20 cellular contexts compared by ENCODE assay signal in the genomic region with DNA sequence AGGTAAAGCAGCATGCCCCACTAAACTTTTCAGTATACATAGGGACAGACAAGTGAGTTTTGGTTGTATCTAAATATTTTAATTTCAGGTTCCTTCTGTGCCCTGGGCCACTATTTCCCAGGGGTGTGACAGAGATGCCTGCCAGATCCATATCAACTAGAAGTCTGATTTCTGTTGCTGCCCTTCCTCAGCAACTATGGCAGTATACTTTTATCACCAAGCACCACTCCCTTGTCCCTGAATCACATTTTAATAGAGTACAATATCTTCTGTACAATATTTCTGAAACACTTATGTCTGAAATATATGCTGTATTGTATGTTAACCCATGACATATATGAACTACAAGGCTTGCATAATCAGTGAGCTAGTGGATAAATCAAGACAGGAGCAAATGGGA.
DNase-seq lines count a peak whose midpoint lies in the region; ATAC-seq, FAIRE-seq and TF ChIP-seq lines count a peak whose summit lies in the region.
"Had no signal": no experiment of that assay in that cellular context is flagged by ENCODE, and none has a peak within 500 bp of the region (broad histone marks: within the 10 kb centered on the region; RNA-seq: fewer than 3 reads in every experiment).

No MANE protein-coding gene starts in this region.

- H4K20me1 ChIP-seq in K562 (replicated peaks; ENCODE audit: control insufficient read depth, insufficient read depth, low read length): no peaks in the 10 kb centered on the region
- H4K20me1 ChIP-seq: BLaER1 treated with 17β-estradiol and CSF1 and Interleukin-3, amounts not matched to agents 10 nM and 100 nM had no signal

- H3K4me1 ChIP-seq in K562 (replicated peaks in 1 of 2; ENCODE audit: control insufficient read depth in 2 of 2, insufficient read depth in 2 of 2, low read length in 2 of 2): peaks cover 0 to 6% of the 10 kb centered on the region in 2 experiments; a peak in 3 of 5 replicates
- H3K4me1 ChIP-seq in mucosa of descending colon (ENCODE audit: low read depth): peaks cover 16% of the 10 kb centered on the region
- H3K4me1 ChIP-seq: BLaER1 treated with 17β-estradiol and CSF1 and Interleukin-3, amounts not matched to agents 10 nM and 100 nM had no signal

- H3K4me3 ChIP-seq in K562: no peak overlapping the region
- no peak overlapping the region for H3K4me3 ChIP-seq in mucosa of descending colon
- no peak overlapping the region for H3K4me3 ChIP-seq in WERI-Rb-1 (ENCODE audit: low read depth, low read length)
- H3K4me3 ChIP-seq: A549; BLaER1 treated with 17β-estradiol and CSF1 and Interleukin-3, amounts not matched to agents 10 nM and 100 nM had no signal

- in situ Hi-C loops in K562 (cut with MboI): no loop called here

- no peak for TF ChIP-seq POLR2A in K562 (conservative IDR thresholded peaks at IDR 0.05)
- no peak for TF ChIP-seq POLR2A in erythroblast (IDR thresholded peaks at IDR 0.05; ENCODE audit: low read length)

- POLR2A ChIA-PET in K562 (lab: Yijun Ruan, JAX): interaction anchor here (0.5 kb wide), 1 partner anchor 439 kb away, joined by 3 read pairs; no protein-coding TSS in a partner anchor

- TF ChIP-seq EP300 in K562 (IDR thresholded peaks at IDR 0.05; ENCODE audit: low read length): no peak

- no peak overlapping the region for H3K9ac ChIP-seq in K562 (ENCODE audit: insufficient read depth in 1 of 2, low read depth in 2 of 2, low read length in 2 of 2)
- H3K9ac ChIP-seq: BLaER1 treated with 17β-estradiol and CSF1 and Interleukin-3, amounts not matched to agents 10 nM and 100 nM had no signal

- TF ChIP-seq CTCF in K562 (IDR thresholded peaks at IDR 0.05 in 2 of 3, conservative IDR thresholded peaks at IDR 0.05 in 1 of 3; ENCODE audit: insufficient read depth in 2 of 3, low read depth in 1 of 3, low read length in 3 of 3) (no peak), mucosa of descending colon (IDR thresholded peaks at IDR 0.05) (no peak), WERI-Rb-1 (IDR thresholded peaks at IDR 0.05; ENCODE audit: low read depth, low read length) (no peak)

- H3K9me3 ChIP-seq in K562 (replicated peaks; ENCODE audit: control insufficient read depth, insufficient read depth, low read depth, low read length) (no peaks in the 10 kb centered on the region), mucosa of descending colon (no peaks in the 10 kb centered on the region), WERI-Rb-1 (ENCODE audit: severe bottlenecking) (no peaks in the 10 kb centered on the region)
- H3K9me3 ChIP-seq: A549; BLaER1 treated with 17β-estradiol and CSF1 and Interleukin-3, amounts not matched to agents 10 nM and 100 nM; Caco-2 had no signal

- no peaks in the 10 kb centered on the region for H3K27me3 ChIP-seq in K562 (ENCODE audit: control insufficient read depth in 2 of 2, insufficient read depth in 2 of 2, low read length in 2 of 2)
- no peaks in the 10 kb centered on the region for H3K27me3 ChIP-seq in WERI-Rb-1 (ENCODE audit: insufficient read depth, low read depth, severe bottlenecking)
- H3K27me3 ChIP-seq: BLaER1 treated with 17β-estradiol and CSF1 and Interleukin-3, amounts not matched to agents 10 nM and 100 nM had no signal

- peaks cover 45% of the 10 kb centered on the region for H3K79me2 ChIP-seq in K562 (ENCODE audit: control insufficient read depth, insufficient read depth, low read length)

- CTCF ChIA-PET in K562 (lab: Yijun Ruan, JAX; ENCODE audit: low intra/inter-chr PET ratio): no interaction called here

- DNase-seq in K562 (ENCODE audit: extremely low read depth in 1 of 4, low spot score in 3 of 4) (no peak), erythroblast (lab: John Stamatoyannopoulos, UW) (peak; percentile 7 to 14), mucosa of descending colon (peak in 1 of 3 donors; percentile 41), WERI-Rb-1 (no peak), NCI-H2196 treated with DMSO at 0.1 percent for 48 hours (lab: John Stamatoyannopoulos, UW; ENCODE audit: unreplicated experiment) (no peak)
- no peak for DNase-seq in stimulated activated naive CD4-positive, alpha-beta T cell (lab: John Stamatoyannopoulos, UW)
- DNase-seq: 8988T; AML-193; Calu3; CD4-positive, alpha-beta T cell; CD8-positive, alpha-beta T cell; DMS79 treated with DMSO at 0.1 percent for 48 hours; GF-D8 had no signal

- no peak for TF ChIP-seq RAD21 in K562 (CRISPR knock-in tag; conservative IDR thresholded peaks at IDR 0.05 in 1 of 2, IDR thresholded peaks at IDR 0.05 in 1 of 2)

- H3K36me3 ChIP-seq in K562 (ENCODE audit: control insufficient read depth, insufficient read depth, low read length): peaks cover 75% of the 10 kb centered on the region
- H3K36me3 ChIP-seq in mucosa of descending colon (ENCODE audit: low read depth): no peaks in the 10 kb centered on the region
- H3K36me3 ChIP-seq in WERI-Rb-1: no peaks in the 10 kb centered on the region

- no peak for FAIRE-seq in K562 (lab: Jason Lieb, UNC)
- FAIRE-seq: A549, D721Med, G401.6 had no signal

- no peak overlapping the region for H3K27ac ChIP-seq in K562 (ENCODE audit: extremely low read depth, low read depth, low read length)
- no peak overlapping the region for H3K27ac ChIP-seq in WERI-Rb-1
- H3K27ac ChIP-seq: A549; BLaER1 treated with 17β-estradiol and CSF1 and Interleukin-3, amounts not matched to agents 10 nM and 100 nM; C4-2B had no signal

- no TSS peak for BruUV-seq in K562 (replicated peaks; lab: Mats Ljungman, UMichigan)

- no peak overlapping the region for H2AFZ ChIP-seq in K562 (ENCODE audit: low read depth, low read length)

- H3K9me1 ChIP-seq in K562 (ENCODE audit: control insufficient read depth, insufficient read depth, low read length): no peaks in the 10 kb centered on the region

- no peak overlapping the region for H3K4me2 ChIP-seq in K562 (ENCODE audit: insufficient read depth, low read length)
- H3K4me2 ChIP-seq: A549; BLaER1 treated with 17β-estradiol and CSF1 and Interleukin-3, amounts not matched to agents 10 nM and 100 nM had no signal

- intact Hi-C loops in K562 (cut with micrococcal nuclease) (no loop called here), mucosa of descending colon (cut with DNase I, micrococcal nuclease) (no loop called here)

- ATAC-seq in K562 (no peak), mucosa of descending colon (peak; percentile 95), GM18873 (IDR thresholded peaks at IDR 0.05; ENCODE audit: low FRiP score, unreplicated experiment) (no peak)
- ATAC-seq: A549; CD8-positive, alpha-beta T cell had no signal

TF ChIP-seq in K562, 482 proteins besides CTCF, POLR2A, EP300 and RAD21:
- 0 out of 2 replicates have a peak, but pooled peaks have one; percentile 13 for TF ChIP-seq RBFOX2 (IDR thresholded peaks at IDR 0.05; ENCODE audit: low read depth, low read length)
- no peak for TF ChIP-seq KLF10 (CRISPR knock-in tag; IDR thresholded peaks at IDR 0.05)

Comparison
In these comparisons a context has a peak if more than half of its experiments do, and no peak if none do; other contexts are left out.
1. DNase-seq: peak in erythroblast (2 of 2); none in K562 (0 of 4), WERI-Rb-1 (single experiment), stimulated activated naive CD4-positive, alpha-beta T cell (0 of 6) and NCI-H2196 treated with DMSO at 0.1 percent for 48 hours (single experiment).